Comparison of ENCODE assay signal across 17 cellular contexts in genomic region chr15:78038585-78039247, GRCh38. TPM values are rescaled to one million over a fixed set of nuclear protein-coding genes. Genes with fewer than 3 reads are reported as not detected.
DNase-seq lines count a peak whose midpoint lies in the region; ATAC-seq and TF ChIP-seq lines count a peak whose summit lies in the region.
"Had no signal": no experiment of that assay in that cellular context is flagged by ENCODE, and none has a peak within 500 bp of the region (broad histone marks: within the 10 kb centered on the region; RNA-seq: fewer than 3 reads in every experiment).

No MANE protein-coding gene starts in this region.

- H3K36me3 ChIP-seq in right lobe of liver = peaks cover 0 to 11% (median 4%) of the 10 kb centered on the region in 4 donors
- H3K36me3 ChIP-seq in transverse colon = peaks cover 0 to 4% (median under 1%) of the 10 kb centered on the region in 4 donors

- WGBS in right lobe of liver (ENCODE audit: insufficient coverage, low coverage, low lambda C conversion rate, missing lambda C conversion rate) = 78% methylated on average over 2 of the region's 8 CpGs
- 88% methylated on average over 8 of the region's 8 CpGs; no CpG with 5 or more reads in 1 of the 2 donors for WGBS in transverse colon (ENCODE audit: low coverage in 1 of 2), 2 donors

- no peaks in the 10 kb centered on the region for H3K27me3 Mint-ChIP-seq in activated CD8-positive, alpha-beta T cell treated with anti-CD3 and anti-CD28 coated beads for 36 hours
- H3K27me3 Mint-ChIP-seq: stimulated activated naive CD8-positive, alpha-beta T cell treated with anti-CD3 and anti-CD28 coated beads, Interleukin-15, amount 100 ng/mL, for 72 hours had no signal

- H3K27me3 ChIP-seq in right lobe of liver (no peaks in the 10 kb centered on the region), transverse colon (no peaks in the 10 kb centered on the region)
- H3K27me3 ChIP-seq: MG63 had no signal

- no peak for ATAC-seq in activated CD8-positive, alpha-beta T cell treated with anti-CD3 and anti-CD28 coated beads for 36 hours
- no peak for ATAC-seq in right lobe of liver
- no peak for ATAC-seq in GM21367 (IDR thresholded peaks at IDR 0.05; ENCODE audit: unreplicated experiment)
- ATAC-seq in HG03175 (IDR thresholded peaks at IDR 0.05; ENCODE audit: unreplicated experiment) = no peak
- ATAC-seq: sciatic nerve; stimulated activated naive CD8-positive, alpha-beta T cell treated with anti-CD3 and anti-CD28 coated beads, Interleukin-15, amount 100 ng/mL, for 72 hours had no signal

- H3K4me3 Mint-ChIP-seq in activated CD8-positive, alpha-beta T cell treated with anti-CD3 and anti-CD28 coated beads for 36 hours = no peak overlapping the region

- peaks cover 33% of the 10 kb centered on the region for H3K36me3 Mint-ChIP-seq in activated CD8-positive, alpha-beta T cell treated with anti-CD3 and anti-CD28 coated beads for 36 hours (ENCODE audit: low read depth)

- intact Hi-C loops in activated CD8-positive, alpha-beta T cell treated with anti-CD3 and anti-CD28 coated beads for 36 hours (cut with micrococcal nuclease) = no loop called here
- intact Hi-C loops in right lobe of liver (cut with DNase I) = no loop called here
- intact Hi-C loops in transverse colon (cut with DNase I; ENCODE audit: low total_unique reads) = no loop called here

- peak; percentile 44 for DNase-seq in activated effector memory CD4-positive, alpha-beta T cell treated with anti-CD3 and anti-CD28 coated beads, Interleukin-2, amount 50 U/mL, for 16 hours
- DNase-seq in activated effector memory CD4-positive, alpha-beta T cell treated with Interleukin-2 at 50 U/mL for 16 hours = no peak
- no peak for DNase-seq in activated CD8-positive, alpha-beta T cell treated with anti-CD3 and anti-CD28 coated beads for 36 hours
- DNase-seq in right lobe of liver (no peak), transverse colon (no peak), NOMO-1 treated with DMSO at 0.1 percent for 48 hours (lab: John Stamatoyannopoulos, UW; ENCODE audit: unreplicated experiment) (no peak)
- DNase-seq: activated CD4-positive, alpha-beta T cell treated with anti-CD3 and anti-CD28 coated beads, Interleukin-2, amount 50 U/mL, for 48 hours; DMS53; erythroblast; MG63; NCI-H2029 treated with DMSO at 0.1 percent for 48 hours; NCI-H69; RPMI8226; stimulated activated naive CD8-positive, alpha-beta T cell treated with anti-CD3 and anti-CD28 coated beads, Interleukin-15, amount 100 ng/mL, for 72 hours had no signal

- no peak overlapping the region for H3K4me3 ChIP-seq in right lobe of liver
- no peak overlapping the region for H3K4me3 ChIP-seq in transverse colon
- H3K4me3 ChIP-seq: MG63 had no signal

- CTCF ChIA-PET in activated CD8-positive, alpha-beta T cell treated with anti-CD3 and anti-CD28 coated beads for 36 hours (lab: Charles Lee) = interaction anchor here (0.7 to 0.9 kb wide), 2 partner anchors 9 to 53 kb away, joined by 3 read pairs; no protein-coding TSS in a partner anchor

- no peak for TF ChIP-seq CTCF in activated CD8-positive, alpha-beta T cell treated with anti-CD3 and anti-CD28 coated beads for 36 hours (IDR thresholded peaks at IDR 0.05)
- no peak for TF ChIP-seq CTCF in right lobe of liver (IDR thresholded peaks at IDR 0.05)
- TF ChIP-seq CTCF in transverse colon (IDR thresholded peaks at IDR 0.05) = no peak

- peaks cover 0 to 52% (median 21%) of the 10 kb centered on the region in 4 donors for H3K4me1 ChIP-seq in right lobe of liver
- peaks cover 19 to 57% (median 37%) of the 10 kb centered on the region in 4 donors for H3K4me1 ChIP-seq in transverse colon

- no peak for TF ChIP-seq POLR2A in right lobe of liver (IDR thresholded peaks at IDR 0.05)
- TF ChIP-seq POLR2A in transverse colon (IDR thresholded peaks at IDR 0.05) = no peak

- POLR2A ChIA-PET in activated CD8-positive, alpha-beta T cell treated with anti-CD3 and anti-CD28 coated beads for 36 hours (lab: Charles Lee) = no interaction called here

- no peak for TF ChIP-seq EP300 in transverse colon (IDR thresholded peaks at IDR 0.05; ENCODE audit: low read depth)

- no peaks in the 10 kb centered on the region for H3K9me3 Mint-ChIP-seq in activated CD8-positive, alpha-beta T cell treated with anti-CD3 and anti-CD28 coated beads for 36 hours
- H3K9me3 Mint-ChIP-seq: stimulated activated naive CD8-positive, alpha-beta T cell treated with anti-CD3 and anti-CD28 coated beads, Interleukin-15, amount 100 ng/mL, for 72 hours had no signal

- peak overlapping the region in 2 of 3 donors; percentile 21 to 44 for H3K27ac ChIP-seq in right lobe of liver
- H3K27ac ChIP-seq in transverse colon = peak overlapping the region; percentile 1 to 38 (median 15)

- H3K4me1 Mint-ChIP-seq in activated CD8-positive, alpha-beta T cell treated with anti-CD3 and anti-CD28 coated beads for 36 hours (ENCODE audit: low read depth) = peaks cover 94% of the 10 kb centered on the region

- H3K27ac Mint-ChIP-seq in activated CD8-positive, alpha-beta T cell treated with anti-CD3 and anti-CD28 coated beads for 36 hours = peak overlapping the region; percentile 86

- H3K9me3 ChIP-seq in right lobe of liver (no peaks in the 10 kb centered on the region), transverse colon (no peaks in the 10 kb centered on the region)
- H3K9me3 ChIP-seq: MG63 had no signal

- in situ Hi-C loops in transverse colon (cut with MboI; ENCODE audit: low pct_ligation_motif_present in 1 of 4, low pct_unique_long_range_greater_than_20kb in 1 of 4, low sequenced_read_pairs in 3 of 4) = no loop called here

RNA-seq across cellular contexts. Expression of gene TBC1D2B, which starts 38.8 kb away (rescaled TPM):
- total RNA-seq in activated CD8-positive, alpha-beta T cell treated with anti-CD3 and anti-CD28 coated beads for 36 hours = 10 to 100 TPM; 62.9 to 65.7 TPM
- total RNA-seq in right lobe of liver = 10 to 100 TPM; 23.7 to 81.4 (median 29.6) TPM
- 10 to 100 TPM; 40.4 to 62.6 (median 53.8) TPM for total RNA-seq in transverse colon

RNA-seq across cellular contexts. Expression of gene SH2D7, which starts 53.6 kb away (rescaled TPM):
- total RNA-seq in activated CD8-positive, alpha-beta T cell treated with anti-CD3 and anti-CD28 coated beads for 36 hours = not detected
- total RNA-seq in right lobe of liver (not detected), transverse colon (1 to 10 TPM in 3 of 4 donors, not detected in 1; 6.0 to 9.7 (median 9.3) TPM)
- total RNA-seq: sciatic nerve had no signal
